In genomic region chr1:68470388-68470970, GRCh38 we compare ENCODE assay signal across 9 cellular contexts. TPM values are rescaled to one million over a fixed set of nuclear protein-coding genes. Genes with fewer than 3 reads are reported as not detected.
DNase-seq lines count a peak whose midpoint lies in the region; ATAC-seq and TF ChIP-seq lines count a peak whose summit lies in the region.
"Had no signal": no experiment of that assay in that cellular context is flagged by ENCODE, and none has a peak within 500 bp of the region (broad histone marks: within the 10 kb centered on the region; RNA-seq: fewer than 3 reads in every experiment).

No MANE protein-coding gene starts in this region.

- no peaks in the 10 kb centered on the region; the same call in 1 of the 2 replicates for H3K27me3 Mint-ChIP-seq in HFFc6 (ENCODE audit: insufficient read depth)
- peaks cover 0 to 5% (median 0%) of the 10 kb centered on the region in 5 donors for H3K27me3 Mint-ChIP-seq in naive thymus-derived CD4-positive, alpha-beta T cell

- H3K27ac ChIP-seq in naive thymus-derived CD4-positive, alpha-beta T cell (ENCODE audit: low read depth, low read length): no peak overlapping the region
- H3K27ac ChIP-seq in substantia nigra (ENCODE audit: low read depth, low read length, poor library complexity, severe bottlenecking): no peak overlapping the region

- TF ChIP-seq CTCF in AG10803 (conservative IDR thresholded peaks at IDR 0.05; ENCODE audit: low read length) (peak; percentile 81), HFFc6 (IDR thresholded peaks at IDR 0.05) (peak; percentile 82)

- no peak overlapping the region for H3K4me3 ChIP-seq in AG10803 (ENCODE audit: low read length)
- H3K4me3 ChIP-seq in naive thymus-derived CD4-positive, alpha-beta T cell (ENCODE audit: low read length): no peak overlapping the region

- H3K9me3 ChIP-seq in naive thymus-derived CD4-positive, alpha-beta T cell (ENCODE audit: control insufficient read depth in 2 of 3, low read length in 3 of 3): no peaks in the 10 kb centered on the region

- no peaks in the 10 kb centered on the region for H3K27me3 ChIP-seq in naive thymus-derived CD4-positive, alpha-beta T cell (ENCODE audit: control insufficient read depth in 2 of 2, insufficient read depth in 2 of 2, low read length in 2 of 2)

- H3K36me3 ChIP-seq in naive thymus-derived CD4-positive, alpha-beta T cell (ENCODE audit: control insufficient read depth in 2 of 3, insufficient read depth in 3 of 3, low read length in 3 of 3): no peaks in the 10 kb centered on the region

- POLR2A ChIA-PET in naive thymus-derived CD4-positive, alpha-beta T cell (lab: Charles Lee): no interaction called here

- peak; percentile 36 for ATAC-seq in left colon
- ATAC-seq in naive thymus-derived CD4-positive, alpha-beta T cell: no peak
- ATAC-seq in HG02678 (IDR thresholded peaks at IDR 0.05; ENCODE audit: unreplicated experiment): no peak

- no peaks in the 10 kb centered on the region; the same call in 1 of the 2 replicates for H3K4me1 Mint-ChIP-seq in HFFc6 (ENCODE audit: low read depth)
- peaks cover 0 to 2% (median 0%) of the 10 kb centered on the region in 7 donors for H3K4me1 Mint-ChIP-seq in naive thymus-derived CD4-positive, alpha-beta T cell

- CTCF ChIA-PET in naive thymus-derived CD4-positive, alpha-beta T cell (lab: Charles Lee): no interaction called here

- H3K9me3 Mint-ChIP-seq in HFFc6: no peaks in the 10 kb centered on the region
- H3K9me3 Mint-ChIP-seq in naive thymus-derived CD4-positive, alpha-beta T cell: peaks cover 0 to 12% (median 0%) of the 10 kb centered on the region in 11 donors

- no peaks in the 10 kb centered on the region for H3K4me1 ChIP-seq in naive thymus-derived CD4-positive, alpha-beta T cell (ENCODE audit: control insufficient read depth in 2 of 2, insufficient read depth in 2 of 2, low read length in 2 of 2)

- intact Hi-C loops in left colon (cut with DNase I, micrococcal nuclease): no loop called here
- intact Hi-C loops in naive thymus-derived CD4-positive, alpha-beta T cell (cut with micrococcal nuclease): loop anchor here in 1 of 2 donors (1.0 kb wide), 1 partner anchor 1267 kb away; no protein-coding TSS in a partner anchor

- no peaks in the 10 kb centered on the region for H3K36me3 Mint-ChIP-seq in HFFc6 (ENCODE audit: low read depth)
- no peaks in the 10 kb centered on the region for H3K36me3 Mint-ChIP-seq in naive thymus-derived CD4-positive, alpha-beta T cell

- no peak overlapping the region for H3K27ac Mint-ChIP-seq in HFFc6
- no peak overlapping the region for H3K27ac Mint-ChIP-seq in naive thymus-derived CD4-positive, alpha-beta T cell

- peak; percentile 29 for DNase-seq in AG10803 (ENCODE audit: low read depth)
- peak; percentile 14 for DNase-seq in HFFc6
- peak; percentile 22 for DNase-seq in amniotic epithelial cell (ENCODE audit: low read depth)
- DNase-seq in left colon: no peak
- no peak for DNase-seq in naive thymus-derived CD4-positive, alpha-beta T cell
- no peak for DNase-seq in stimulated activated CD4-positive, alpha-beta T cell treated with anti-CD3 and anti-CD28 coated beads, Interleukin-2, amount 100 ng/mL, for 48 hours
- DNase-seq in substantia nigra (lab: John Stamatoyannopoulos, UW): no peak
- DNase-seq: SHP77 treated with DMSO at 0.1 percent for 48 hours had no signal

- no peak overlapping the region for H3K4me3 Mint-ChIP-seq in HFFc6
- no peak overlapping the region for H3K4me3 Mint-ChIP-seq in naive thymus-derived CD4-positive, alpha-beta T cell

RNA-seq across cellular contexts. Expression of gene RPE65, which starts 20.7 kb away (rescaled TPM):
- not detected for total RNA-seq in HFFc6 (2021; fragmentation: NEBNext Ultra II Directional; extraction: Animal tissue kit (Norgen Biotek cat#: 25700))
- total RNA-seq in left colon: not detected
- not detected for total RNA-seq in naive thymus-derived CD4-positive, alpha-beta T cell
- polyA plus RNA-seq in naive thymus-derived CD4-positive, alpha-beta T cell: not detected

RNA-seq across cellular contexts. Expression of gene DEPDC1, which starts 26.4 kb away (rescaled TPM):
- total RNA-seq in HFFc6 (2021; fragmentation: NEBNext Ultra II Directional; extraction: Animal tissue kit (Norgen Biotek cat#: 25700)): 10 to 100 TPM; 14.8 to 44.3 (median 36.7) TPM
- 1 to 10 TPM; 1.9 to 5.6 TPM for total RNA-seq in left colon
- 10 to 100 TPM in 1 of 5 experiments, under 1 TPM in 2, not detected in 2; 0.13 to 12.6 (median 0.24) TPM for total RNA-seq in naive thymus-derived CD4-positive, alpha-beta T cell
- not detected for polyA plus RNA-seq in naive thymus-derived CD4-positive, alpha-beta T cell

Comparison
In these comparisons a context has a peak if more than half of its experiments do, and no peak if none do; other contexts are left out.
1. DNase-seq: peak in AG10803 (single experiment), HFFc6 (single experiment) and amniotic epithelial cell (single experiment); none in left colon (0 of 2), naive thymus-derived CD4-positive, alpha-beta T cell (0 of 9), stimulated activated CD4-positive, alpha-beta T cell treated with anti-CD3 and anti-CD28 coated beads, Interleukin-2, amount 100 ng/mL, for 48 hours (0 of 2) and substantia nigra (0 of 49).